8 cellular contexts compared by ENCODE assay signal in the genomic region with DNA sequence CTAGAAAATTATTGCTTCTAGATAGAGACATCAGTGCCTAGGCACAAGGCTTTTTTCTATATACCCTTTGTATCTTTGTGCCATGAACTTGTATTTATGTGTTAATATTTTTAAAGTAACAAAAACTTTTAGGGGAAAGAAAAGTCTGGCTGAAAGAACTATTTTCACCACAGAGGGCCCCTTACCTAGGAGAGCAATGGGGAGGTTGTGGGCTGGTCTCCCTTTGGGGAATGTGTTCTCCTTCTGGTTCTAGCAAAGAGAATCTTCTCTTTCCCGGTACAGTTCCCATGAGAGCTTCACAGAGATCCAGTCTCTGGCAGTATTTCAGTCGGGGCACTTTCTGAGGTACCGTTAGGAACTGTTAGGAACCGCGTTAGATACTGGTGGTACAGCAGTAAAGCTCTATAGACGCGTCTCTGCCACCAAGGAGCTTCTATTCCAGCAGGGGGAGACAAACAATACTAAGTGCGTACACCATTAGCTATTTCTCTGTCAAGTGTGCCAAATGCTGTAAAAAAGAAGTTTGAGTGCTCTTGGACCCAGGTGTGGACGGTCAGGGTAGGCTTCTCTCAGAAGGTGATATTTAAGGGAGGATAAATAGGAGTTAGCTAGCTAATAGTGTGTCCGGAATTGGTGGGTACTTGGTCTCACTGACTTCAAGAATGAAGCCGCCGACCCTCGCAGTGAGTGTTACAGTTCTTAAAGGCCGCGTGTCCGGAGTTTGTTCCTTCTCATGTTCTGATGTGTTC. TPM values are rescaled to one million over a fixed set of nuclear protein-coding genes. Genes with fewer than 3 reads are reported as not detected.
A peak's percentile ranks its signal among the peaks of the same experiment; 100 is the strongest.
DNase-seq lines count a peak whose midpoint lies in the region; ATAC-seq, FAIRE-seq and TF ChIP-seq lines count a peak whose summit lies in the region.

No MANE protein-coding gene starts in this region.

- H3K79me2 ChIP-seq in K562 (ENCODE audit: control insufficient read depth, insufficient read depth, low read length) = no peaks in the 10 kb centered on the region

- H4K20me1 ChIP-seq in K562 (replicated peaks; ENCODE audit: control insufficient read depth, insufficient read depth, low read length) = no peaks in the 10 kb centered on the region

- ATAC-seq in SK-N-SH treated with all-trans-retinoic acid at 6 μM for 48 hours = peak; percentile 98
- peak; percentile 84 for ATAC-seq in K562
- ATAC-seq in HG02938 (IDR thresholded peaks at IDR 0.05; ENCODE audit: unreplicated experiment) = no peak

- peak overlapping the region; percentile 94 for H2AFZ ChIP-seq in K562 (ENCODE audit: low read depth, low read length)

- intact Hi-C loops in K562 (cut with micrococcal nuclease) = loop anchor here (1.0 to 2.0 kb wide), 3 partner anchors 17 to 60 kb away; no protein-coding TSS in a partner anchor
- intact Hi-C loops in spleen (cut with DNase I; ENCODE audit: low total_unique reads) = loop anchor here (2.0 kb wide), 1 partner anchor 59 kb away; no protein-coding TSS in a partner anchor

- H3K9me1 ChIP-seq in K562 (ENCODE audit: control insufficient read depth, insufficient read depth, low read length) = no peaks in the 10 kb centered on the region

- BruUV-seq in K562 (replicated peaks; lab: Mats Ljungman, UMichigan) = no TSS peak

- in situ Hi-C loops in K562 (cut with MboI) = no loop called here

- CTCF ChIA-PET in K562 (lab: Yijun Ruan, JAX; ENCODE audit: low intra/inter-chr PET ratio) = interaction anchor here (0.5 to 2.1 kb wide), 4 partner anchors 43 to 521 kb away, joined by 3 to 15 read pairs (median 7); no protein-coding TSS in a partner anchor

- WGBS in K562 (ENCODE audit: insufficient coverage, low coverage, missing lambda C conversion rate) = 46% methylated on average over 15 of the region's 16 CpGs
- WGBS in iPS DF 6.9 (ENCODE audit: insufficient coverage, insufficient read length) = no CpG with 5 or more reads among the region's 16 CpGs
- WGBS in spleen, 5 donors = 44 to 47% (median 45%) methylated on average over 16 of the region's 16 CpGs

- H3K36me3 ChIP-seq in K562 (ENCODE audit: control insufficient read depth, insufficient read depth, low read length) (no peaks in the 10 kb centered on the region), iPS DF 6.9 (ENCODE audit: control insufficient read depth, insufficient read depth, low read length) (no peaks in the 10 kb centered on the region), spleen (no peaks in the 10 kb centered on the region)

- POLR2A ChIA-PET in K562 (lab: Yijun Ruan, JAX) = interaction anchor here (0.6 to 1.9 kb wide), 10 partner anchors 9 to 503 kb away, joined by 3 to 10 read pairs (median 4); no protein-coding TSS in a partner anchor

- H3K27me3 ChIP-seq in K562 (ENCODE audit: control insufficient read depth in 2 of 2, insufficient read depth in 2 of 2, low read length in 2 of 2) (no peaks in the 10 kb centered on the region), iPS DF 6.9 (ENCODE audit: control insufficient read depth, insufficient read depth, low read length) (no peaks in the 10 kb centered on the region), spleen (replicated peaks in 1 of 7) (peaks cover 0 to 6% (median 0%) of the 10 kb centered on the region in 7 donors)

- H3K4me1 ChIP-seq in K562 (replicated peaks in 1 of 2; ENCODE audit: control insufficient read depth in 2 of 2, insufficient read depth in 2 of 2, low read length in 2 of 2) (peaks cover 14 to 27% of the 10 kb centered on the region in 2 experiments; a peak in 4 of 5 replicates), iPS DF 6.9 (ENCODE audit: control insufficient read depth, insufficient read depth, low read length) (no peaks in the 10 kb centered on the region), spleen (peaks cover 0 to 9% (median 0%) of the 10 kb centered on the region in 6 donors)

- TF ChIP-seq POLR2A in K562 (conservative IDR thresholded peaks at IDR 0.05) (no peak), spleen (IDR thresholded peaks at IDR 0.05) (no peak)

- DNase-seq in NCI-H146 (lab: John Stamatoyannopoulos, UW) (peak; percentile 43), NCI-H146 treated with DMSO at 0.1 percent for 48 hours (lab: John Stamatoyannopoulos, UW; ENCODE audit: unreplicated experiment) (no peak), LNCaP clone FGC (ENCODE audit: low read depth) (peak; percentile 46), K562 (ENCODE audit: extremely low read depth in 1 of 4, low spot score in 3 of 4) (peak in 2 of 4 experiments; percentile 56 to 78), iPS DF 6.9 (ENCODE audit: low read depth, low spot score) (peak; percentile 45), spleen (no peak)

- H3K4me3 ChIP-seq in LNCaP clone FGC (ENCODE audit: low read depth, low read length) = no peak overlapping the region
- no peak overlapping the region for H3K4me3 ChIP-seq in K562
- H3K4me3 ChIP-seq in iPS DF 6.9 (ENCODE audit: low read length) = no peak overlapping the region
- no peak overlapping the region for H3K4me3 ChIP-seq in spleen

- peak; percentile 81 to 95 for TF ChIP-seq RAD21 in K562 (CRISPR knock-in tag; conservative IDR thresholded peaks at IDR 0.05 in 1 of 2, IDR thresholded peaks at IDR 0.05 in 1 of 2)

- no peaks in the 10 kb centered on the region for H3K9me3 ChIP-seq in K562 (replicated peaks; ENCODE audit: control insufficient read depth, insufficient read depth, low read depth, low read length)
- no peaks in the 10 kb centered on the region for H3K9me3 ChIP-seq in iPS DF 6.9 (ENCODE audit: control insufficient read depth, insufficient read depth, low read length)
- H3K9me3 ChIP-seq in spleen = no peaks in the 10 kb centered on the region

- no peak overlapping the region for H3K4me2 ChIP-seq in K562 (ENCODE audit: insufficient read depth, low read length)

- TF ChIP-seq CTCF in LNCaP clone FGC (IDR thresholded peaks at IDR 0.05; ENCODE audit: control insufficient read depth, extremely low read depth, insufficient read depth) (peak; percentile 83), K562 (IDR thresholded peaks at IDR 0.05 in 2 of 3, conservative IDR thresholded peaks at IDR 0.05 in 1 of 3; ENCODE audit: insufficient read depth in 2 of 3, low read depth in 1 of 3, low read length in 3 of 3) (peak; percentile 70 to 82 (median 81)), spleen (IDR thresholded peaks at IDR 0.05 in 8 of 11, conservative IDR thresholded peaks at IDR 0.05 in 3 of 11) (peak; percentile 43 to 83 (median 75))

- TF ChIP-seq EP300 in K562 (IDR thresholded peaks at IDR 0.05; ENCODE audit: low read length) = no peak

- no peak overlapping the region for H3K27ac ChIP-seq in K562 (ENCODE audit: extremely low read depth, low read depth, low read length)
- H3K27ac ChIP-seq in iPS DF 6.9 (ENCODE audit: low read length) = no peak overlapping the region
- H3K27ac ChIP-seq in spleen = no peak overlapping the region

- no peak overlapping the region; a peak in 1 of 4 replicates for H3K9ac ChIP-seq in K562 (ENCODE audit: insufficient read depth in 1 of 2, low read depth in 2 of 2, low read length in 2 of 2)

- FAIRE-seq in K562 (lab: Jason Lieb, UNC) = peak; percentile 70

RNA-seq across cellular contexts. Expression of gene EPB42, which starts 4.6 kb away (rescaled TPM):
- 0.51 and 1.6 TPM in 2 replicates for total RNA-seq in K562 (2011; cell fraction: chromatin; rRNA removed; ENCODE audit: low replicate concordance)
- 1.5 and 1.7 TPM in 2 replicates for total RNA-seq in K562 (2011; cell fraction: nucleolus; rRNA removed)
- total RNA-seq in K562 (2011; cell fraction: nucleoplasm; rRNA removed) = 1.2 and 2.3 TPM in 2 replicates
- total RNA-seq in K562 (2014; rRNA removed) (1.5 and 2.1 TPM in 2 replicates), K562 (2014; rRNA removed; fragmentation: Illumina TruSeq; extraction: Trizol) (1.4 and 1.5 TPM in 2 replicates), K562 (2015; rRNA removed; fragmentation: Illumina TruSeq; extraction: Trizol) (0.51 and 0.79 TPM in 2 replicates), K562 (2021) (1.3 and 1.7 TPM in 2 replicates), spleen (10 to 100 TPM in 1 of 7 donors, 1 to 10 TPM in 4, under 1 TPM in 2; 0.28 to 31.5 (median 4.2) TPM)
- polyA plus RNA-seq in K562 (2011; rRNA removed) (0.59 and 0.89 TPM in 2 replicates), K562 (2014; fragmentation: Illumina TruSeq; extraction: Trizol) (1.5 and 2.3 TPM in 2 replicates), K562 (2014; fragmentation: Nextera tagmentation; extraction: Ambion mirVana) (under 1 TPM; 0.38 to 0.57 TPM), K562 (2014; rRNA removed) (1.3 and 1.6 TPM in 2 replicates), spleen (1 to 10 TPM in 1 of 3 donors, under 1 TPM in 2; 0.11 to 1.9 (median 0.17) TPM)
- polyA plus RNA-seq in K562 (2011; cell fraction: cytosol; rRNA removed) = 0.89 and 0.96 TPM in 2 replicates
- 0.66 and 0.70 TPM in 2 replicates for polyA plus RNA-seq in K562 (2011; cell fraction: nucleus; rRNA removed)
- 0.91 and 1.2 TPM in 2 replicates for polyA plus RNA-seq in K562 (2012)
- 1.5 and 1.6 TPM in 2 replicates for polyA minus RNA-seq in K562 (2011; rRNA and poly(A)+ RNA removed)
- polyA minus RNA-seq in K562 (2011; cell fraction: cytosol; rRNA and poly(A)+ RNA removed) = 0.67 and 1.9 TPM in 2 replicates
- polyA minus RNA-seq in K562 (2011; cell fraction: nucleus; rRNA and poly(A)+ RNA removed) = 0.27 and 0.67 TPM in 2 replicates

RNA-seq across cellular contexts. Expression of gene CCNDBP1, which starts 40.2 kb away (rescaled TPM):
- 56.2 and 80.6 TPM in 2 replicates for total RNA-seq in K562 (2011; cell fraction: chromatin; rRNA removed; ENCODE audit: low replicate concordance)
- total RNA-seq in K562 (2011; cell fraction: nucleolus; rRNA removed) = 40.4 and 46.3 TPM in 2 replicates
- 55.0 and 77.6 TPM in 2 replicates for total RNA-seq in K562 (2011; cell fraction: nucleoplasm; rRNA removed)
- total RNA-seq in K562 (2014; rRNA removed) (50.0 and 55.5 TPM in 2 replicates), K562 (2014; rRNA removed; fragmentation: Illumina TruSeq; extraction: Trizol) (67.6 and 71.9 TPM in 2 replicates), K562 (2015; rRNA removed; fragmentation: Illumina TruSeq; extraction: Trizol) (47.9 and 49.5 TPM in 2 replicates), K562 (2021) (47.9 and 49.1 TPM in 2 replicates), spleen (10 to 100 TPM; 55.8 to 99.2 (median 79.7) TPM)
- polyA plus RNA-seq in K562 (2011; rRNA removed) (98.3 and 111 TPM in 2 replicates), K562 (2014; fragmentation: Illumina TruSeq; extraction: Trizol) (57.7 and 59.9 TPM in 2 replicates), K562 (2014; fragmentation: Nextera tagmentation; extraction: Ambion mirVana) (10 to 100 TPM; 37.0 to 44.7 TPM), K562 (2014; rRNA removed) (65.4 and 72.0 TPM in 2 replicates), spleen (10 to 100 TPM; 54.6 to 66.7 (median 61.3) TPM)
- 86.8 and 107 TPM in 2 replicates for polyA plus RNA-seq in K562 (2011; cell fraction: cytosol; rRNA removed)
- 58.5 and 72.4 TPM in 2 replicates for polyA plus RNA-seq in K562 (2011; cell fraction: nucleus; rRNA removed)
- 50.4 and 99.8 TPM in 2 replicates for polyA plus RNA-seq in K562 (2012)
- polyA minus RNA-seq in K562 (2011; rRNA and poly(A)+ RNA removed) = 61.5 and 64.1 TPM in 2 replicates
- 18.9 and 22.9 TPM in 2 replicates for polyA minus RNA-seq in K562 (2011; cell fraction: cytosol; rRNA and poly(A)+ RNA removed)
- polyA minus RNA-seq in K562 (2011; cell fraction: nucleus; rRNA and poly(A)+ RNA removed) = 33.1 and 51.0 TPM in 2 replicates

RNA-seq across cellular contexts. Expression of gene TGM5, which starts 41.4 kb away (rescaled TPM):
- 0.12 TPM in 1 of 2 replicates, not detected in the other for total RNA-seq in K562 (2011; cell fraction: chromatin; rRNA removed; ENCODE audit: low replicate concordance)
- not detected in 2 replicates for total RNA-seq in K562 (2011; cell fraction: nucleolus; rRNA removed)
- total RNA-seq in K562 (2011; cell fraction: nucleoplasm; rRNA removed) = not detected in 2 replicates
- total RNA-seq in K562 (2014; rRNA removed) (not detected in 2 replicates), K562 (2014; rRNA removed; fragmentation: Illumina TruSeq; extraction: Trizol) (not detected in 2 replicates), K562 (2015; rRNA removed; fragmentation: Illumina TruSeq; extraction: Trizol) (0.07 and 0.15 TPM in 2 replicates), K562 (2021) (not detected in 2 replicates), spleen (not detected)
- polyA plus RNA-seq in K562 (2011; rRNA removed) (0.07 TPM in 1 of 2 replicates, not detected in the other), K562 (2014; fragmentation: Illumina TruSeq; extraction: Trizol) (not detected in 2 replicates), K562 (2014; fragmentation: Nextera tagmentation; extraction: Ambion mirVana) (under 1 TPM; 0.03 to 0.10 TPM), K562 (2014; rRNA removed) (not detected in 2 replicates), spleen (under 1 TPM in 1 of 3 donors, not detected in 2; 0.02 TPM)
- polyA plus RNA-seq in K562 (2011; cell fraction: cytosol; rRNA removed) = 0.12 and 0.15 TPM in 2 replicates
- 0.06 and 0.07 TPM in 2 replicates for polyA plus RNA-seq in K562 (2011; cell fraction: nucleus; rRNA removed)
- 0.03 TPM in 1 of 2 replicates, not detected in the other for polyA plus RNA-seq in K562 (2012)
- not detected in 2 replicates for polyA minus RNA-seq in K562 (2011; rRNA and poly(A)+ RNA removed)
- not detected in 2 replicates for polyA minus RNA-seq in K562 (2011; cell fraction: cytosol; rRNA and poly(A)+ RNA removed)
- 0.22 TPM in 1 of 2 replicates, not detected in the other for polyA minus RNA-seq in K562 (2011; cell fraction: nucleus; rRNA and poly(A)+ RNA removed)

Comparison
In these comparisons a context has a peak if more than half of its experiments do, and no peak if none do; other contexts are left out.
1. DNase-seq: peak in NCI-H146 (single experiment), LNCaP clone FGC (single experiment) and iPS DF 6.9 (single experiment); none in NCI-H146 treated with DMSO at 0.1 percent for 48 hours (single experiment) and spleen (single experiment).
2. Peak in every context shown above with its lines, with median percentiles within 50 percentile points of each other: CTCF ChIP-seq.